ENCODE assay signal across 17 cellular contexts in the genomic region with DNA sequence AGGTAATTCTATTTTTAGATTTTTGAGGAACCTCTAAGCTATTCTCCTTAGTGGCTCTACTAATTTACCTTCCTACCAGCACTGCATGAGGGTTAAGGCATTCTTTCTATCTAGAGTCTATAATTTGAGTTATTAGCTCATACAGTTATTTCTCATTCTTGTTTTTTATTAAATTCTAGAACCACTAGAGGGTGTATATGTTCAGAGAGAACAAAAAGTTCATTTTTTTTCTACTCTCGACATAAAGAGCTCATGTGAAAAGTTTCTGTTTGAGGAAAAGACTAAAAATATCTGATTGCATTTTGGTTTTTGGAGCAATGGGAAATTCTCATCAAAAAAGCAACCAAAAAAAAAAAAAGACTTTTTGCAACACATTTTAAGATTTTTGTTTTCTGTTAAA. TPM values are rescaled to one million over a fixed set of nuclear protein-coding genes. Genes with fewer than 3 reads are reported as not detected.
DNase-seq lines count a peak whose midpoint lies in the region; ATAC-seq and TF ChIP-seq lines count a peak whose summit lies in the region.
"Had no signal": no experiment of that assay in that cellular context is flagged by ENCODE, and none has a peak within 500 bp of the region (broad histone marks: within the 10 kb centered on the region; RNA-seq: fewer than 3 reads in every experiment).

No MANE protein-coding gene starts in this region.

- no peak overlapping the region for H3K4me3 ChIP-seq in Loucy (ENCODE audit: low read length, poor library complexity, severe bottlenecking)
- no peak overlapping the region for H3K4me3 ChIP-seq in dorsolateral prefrontal cortex
- no peak overlapping the region for H3K4me3 ChIP-seq in colonic mucosa
- H3K4me3 ChIP-seq: right atrium auricular region had no signal

- H3K27me3 ChIP-seq in Loucy (ENCODE audit: insufficient read depth, low read length, poor library complexity, severe bottlenecking) (no peaks in the 10 kb centered on the region), dorsolateral prefrontal cortex (peaks cover 0 to 10% (median 0%) of the 10 kb centered on the region in 45 donors), colonic mucosa (no peaks in the 10 kb centered on the region)
- H3K27me3 ChIP-seq: right atrium auricular region had no signal

- peak; percentile 23 for DNase-seq in ELR (ENCODE audit: low read depth)
- DNase-seq in dorsolateral prefrontal cortex = no peak
- no peak for DNase-seq in activated CD4-positive, alpha-beta T cell treated with anti-CD3 and anti-CD28 coated beads, Interleukin-2, amount 50 U/mL, for 1 hour
- no peak for DNase-seq in colonic mucosa
- no peak for DNase-seq in stimulated activated CD4-positive, alpha-beta T cell treated with anti-CD3 and anti-CD28 coated beads, Interleukin-4, amount 100 ng/mL, for 24 hours
- DNase-seq: activated CD8-positive, alpha-beta memory T cell treated with anti-CD3 and anti-CD28 coated beads for 24 hours; aorta; CD4-positive, alpha-beta memory T cell; NCI-H1436 treated with DMSO at 0.1 percent for 48 hours; NCI-H69; SHP77; stimulated activated CD4-positive, alpha-beta T cell treated with anti-CD3 and anti-CD28 coated beads, Interleukin-2, amount 100 ng/mL, for 48 hours had no signal

- TF ChIP-seq CTCF in Loucy (conservative IDR thresholded peaks at IDR 0.05; ENCODE audit: low read length) = peak; percentile 38
- peak in 39 of 56 donors; percentile 11 to 62 (median 28) for TF ChIP-seq CTCF in dorsolateral prefrontal cortex (IDR thresholded peaks at IDR 0.05 in 54 of 56, conservative IDR thresholded peaks at IDR 0.05 in 2 of 56; ENCODE audit: low read depth in 1 of 56, partially characterized antibody in 56 of 56)
- TF ChIP-seq CTCF in nephron (IDR thresholded peaks at IDR 0.05; ENCODE audit: unreplicated experiment in 3 of 3) = peak in 2 of 3 experiments; percentile 18 to 35
- TF ChIP-seq CTCF in colonic mucosa (IDR thresholded peaks at IDR 0.05) = no peak

- H3K36me3 ChIP-seq in Loucy (ENCODE audit: insufficient read depth, low read length) (no peaks in the 10 kb centered on the region), colonic mucosa (no peaks in the 10 kb centered on the region)
- H3K36me3 ChIP-seq: right atrium auricular region had no signal

- H3K9me3 ChIP-seq in Loucy (ENCODE audit: insufficient read depth, low read depth, low read length) = no peaks in the 10 kb centered on the region
- H3K9me3 ChIP-seq in colonic mucosa = no peaks in the 10 kb centered on the region
- H3K9me3 ChIP-seq: right atrium auricular region had no signal

- H3K36me3 Mint-ChIP-seq in nephron (ENCODE audit: low read depth) = no peaks in the 10 kb centered on the region
- H3K36me3 Mint-ChIP-seq: CD4-positive, alpha-beta memory T cell had no signal

- no peaks in the 10 kb centered on the region for H3K27me3 Mint-ChIP-seq in nephron (ENCODE audit: low read depth)

- intact Hi-C loops in dorsolateral prefrontal cortex (cut with DNase I) = loop anchor here in 1 of 2 donors (5.0 kb wide), 1 partner anchor 90 kb away; no protein-coding TSS in a partner anchor
- intact Hi-C loops in colonic mucosa (cut with DNase I) = no loop called here

- no peak for ATAC-seq in GM18517 (IDR thresholded peaks at IDR 0.05; ENCODE audit: unreplicated experiment)

- H3K9ac ChIP-seq in Loucy (ENCODE audit: low read depth, low read length, poor library complexity, severe bottlenecking) (no peak overlapping the region), colonic mucosa (ENCODE audit: low read depth in 2 of 2, low read length in 2 of 2) (no peak overlapping the region)

- no peaks in the 10 kb centered on the region for H3K79me2 ChIP-seq in Loucy (ENCODE audit: insufficient read depth, low read length)

- H3K4me1 ChIP-seq in Loucy (ENCODE audit: insufficient read depth, low read length, poor library complexity, severe bottlenecking) (no peaks in the 10 kb centered on the region), colonic mucosa (no peaks in the 10 kb centered on the region)
- H3K4me1 ChIP-seq: right atrium auricular region had no signal

- no peak overlapping the region for H3K27ac Mint-ChIP-seq in nephron
- H3K27ac Mint-ChIP-seq: CD4-positive, alpha-beta memory T cell had no signal

- H3K4me3 Mint-ChIP-seq in nephron = no peak overlapping the region
- H3K4me3 Mint-ChIP-seq: CD4-positive, alpha-beta memory T cell had no signal

- H3K4me2 ChIP-seq in Loucy (ENCODE audit: low read depth, low read length, poor library complexity, severe bottlenecking) = no peak overlapping the region

- no peak overlapping the region for H2AFZ ChIP-seq in Loucy (ENCODE audit: low read length)

- H3K9me3 Mint-ChIP-seq in nephron = no peaks in the 10 kb centered on the region

- H3K4me1 Mint-ChIP-seq in nephron = no peaks in the 10 kb centered on the region
- H3K4me1 Mint-ChIP-seq: CD4-positive, alpha-beta memory T cell had no signal

- H3K9me2 ChIP-seq in Loucy (replicated peaks; ENCODE audit: low read depth, low read length) = no peaks in the 10 kb centered on the region

- H3K27ac ChIP-seq in dorsolateral prefrontal cortex = no peak overlapping the region
- H3K27ac ChIP-seq in colonic mucosa = no peak overlapping the region
- H3K27ac ChIP-seq: right atrium auricular region had no signal

- no peaks in the 10 kb centered on the region for H4K20me1 ChIP-seq in Loucy (ENCODE audit: insufficient read depth, low read length, poor library complexity, severe bottlenecking)

- H3F3A ChIP-seq in Loucy (ENCODE audit: low read depth) = no peaks in the 10 kb centered on the region

RNA-seq across cellular contexts. Expression of a gene that starts 57.0 kb away (rescaled TPM):
- total RNA-seq in dorsolateral prefrontal cortex (1 to 10 TPM in 93 of 120 experiments, under 1 TPM in 27; 0.44 to 4.9 (median 1.5) TPM), colonic mucosa (under 1 TPM; 0.07 to 0.42 TPM)
- total RNA-seq: CD4-positive, alpha-beta memory T cell; glomerular endothelial cell had no signal
